In the genomic region with DNA sequence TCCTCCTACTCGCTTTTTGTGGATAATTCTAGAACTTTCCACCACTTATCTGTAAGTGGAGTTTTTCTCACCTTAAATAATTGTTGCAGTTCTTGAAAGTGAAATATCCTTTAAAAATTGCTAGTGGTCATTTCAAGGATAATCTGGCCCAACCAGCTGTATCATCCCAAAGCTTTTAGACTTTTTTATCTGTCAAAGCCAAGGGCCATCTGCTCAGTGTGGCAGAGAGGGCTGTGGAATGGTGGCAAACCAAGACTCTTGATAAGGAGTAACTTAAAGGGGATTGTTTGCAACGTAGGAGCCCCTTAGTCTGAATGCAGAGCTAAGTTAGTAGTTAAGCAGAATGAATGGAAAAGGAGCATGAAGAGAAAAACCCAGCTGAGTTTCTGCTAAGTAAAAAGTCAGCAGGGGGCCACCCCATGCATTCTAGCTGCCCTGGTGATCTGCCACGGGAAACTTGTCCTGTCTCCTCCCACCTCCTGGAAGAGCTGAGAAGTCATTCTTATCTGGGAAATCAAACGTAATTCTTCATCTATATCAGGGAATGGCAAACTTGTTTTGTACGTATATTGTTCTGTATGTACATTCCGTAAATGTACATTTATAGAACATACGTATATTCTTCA, we compare ENCODE assay signal across 1 cellular context.
TF ChIP-seq lines count a peak whose summit lies in the region.

No MANE protein-coding gene starts in this region.

TF ChIP-seq in GM23338, 12 proteins besides CTCF, POLR2A, EP300 and RAD21 (continued from another document):
- TF ChIP-seq, protein P1, sequence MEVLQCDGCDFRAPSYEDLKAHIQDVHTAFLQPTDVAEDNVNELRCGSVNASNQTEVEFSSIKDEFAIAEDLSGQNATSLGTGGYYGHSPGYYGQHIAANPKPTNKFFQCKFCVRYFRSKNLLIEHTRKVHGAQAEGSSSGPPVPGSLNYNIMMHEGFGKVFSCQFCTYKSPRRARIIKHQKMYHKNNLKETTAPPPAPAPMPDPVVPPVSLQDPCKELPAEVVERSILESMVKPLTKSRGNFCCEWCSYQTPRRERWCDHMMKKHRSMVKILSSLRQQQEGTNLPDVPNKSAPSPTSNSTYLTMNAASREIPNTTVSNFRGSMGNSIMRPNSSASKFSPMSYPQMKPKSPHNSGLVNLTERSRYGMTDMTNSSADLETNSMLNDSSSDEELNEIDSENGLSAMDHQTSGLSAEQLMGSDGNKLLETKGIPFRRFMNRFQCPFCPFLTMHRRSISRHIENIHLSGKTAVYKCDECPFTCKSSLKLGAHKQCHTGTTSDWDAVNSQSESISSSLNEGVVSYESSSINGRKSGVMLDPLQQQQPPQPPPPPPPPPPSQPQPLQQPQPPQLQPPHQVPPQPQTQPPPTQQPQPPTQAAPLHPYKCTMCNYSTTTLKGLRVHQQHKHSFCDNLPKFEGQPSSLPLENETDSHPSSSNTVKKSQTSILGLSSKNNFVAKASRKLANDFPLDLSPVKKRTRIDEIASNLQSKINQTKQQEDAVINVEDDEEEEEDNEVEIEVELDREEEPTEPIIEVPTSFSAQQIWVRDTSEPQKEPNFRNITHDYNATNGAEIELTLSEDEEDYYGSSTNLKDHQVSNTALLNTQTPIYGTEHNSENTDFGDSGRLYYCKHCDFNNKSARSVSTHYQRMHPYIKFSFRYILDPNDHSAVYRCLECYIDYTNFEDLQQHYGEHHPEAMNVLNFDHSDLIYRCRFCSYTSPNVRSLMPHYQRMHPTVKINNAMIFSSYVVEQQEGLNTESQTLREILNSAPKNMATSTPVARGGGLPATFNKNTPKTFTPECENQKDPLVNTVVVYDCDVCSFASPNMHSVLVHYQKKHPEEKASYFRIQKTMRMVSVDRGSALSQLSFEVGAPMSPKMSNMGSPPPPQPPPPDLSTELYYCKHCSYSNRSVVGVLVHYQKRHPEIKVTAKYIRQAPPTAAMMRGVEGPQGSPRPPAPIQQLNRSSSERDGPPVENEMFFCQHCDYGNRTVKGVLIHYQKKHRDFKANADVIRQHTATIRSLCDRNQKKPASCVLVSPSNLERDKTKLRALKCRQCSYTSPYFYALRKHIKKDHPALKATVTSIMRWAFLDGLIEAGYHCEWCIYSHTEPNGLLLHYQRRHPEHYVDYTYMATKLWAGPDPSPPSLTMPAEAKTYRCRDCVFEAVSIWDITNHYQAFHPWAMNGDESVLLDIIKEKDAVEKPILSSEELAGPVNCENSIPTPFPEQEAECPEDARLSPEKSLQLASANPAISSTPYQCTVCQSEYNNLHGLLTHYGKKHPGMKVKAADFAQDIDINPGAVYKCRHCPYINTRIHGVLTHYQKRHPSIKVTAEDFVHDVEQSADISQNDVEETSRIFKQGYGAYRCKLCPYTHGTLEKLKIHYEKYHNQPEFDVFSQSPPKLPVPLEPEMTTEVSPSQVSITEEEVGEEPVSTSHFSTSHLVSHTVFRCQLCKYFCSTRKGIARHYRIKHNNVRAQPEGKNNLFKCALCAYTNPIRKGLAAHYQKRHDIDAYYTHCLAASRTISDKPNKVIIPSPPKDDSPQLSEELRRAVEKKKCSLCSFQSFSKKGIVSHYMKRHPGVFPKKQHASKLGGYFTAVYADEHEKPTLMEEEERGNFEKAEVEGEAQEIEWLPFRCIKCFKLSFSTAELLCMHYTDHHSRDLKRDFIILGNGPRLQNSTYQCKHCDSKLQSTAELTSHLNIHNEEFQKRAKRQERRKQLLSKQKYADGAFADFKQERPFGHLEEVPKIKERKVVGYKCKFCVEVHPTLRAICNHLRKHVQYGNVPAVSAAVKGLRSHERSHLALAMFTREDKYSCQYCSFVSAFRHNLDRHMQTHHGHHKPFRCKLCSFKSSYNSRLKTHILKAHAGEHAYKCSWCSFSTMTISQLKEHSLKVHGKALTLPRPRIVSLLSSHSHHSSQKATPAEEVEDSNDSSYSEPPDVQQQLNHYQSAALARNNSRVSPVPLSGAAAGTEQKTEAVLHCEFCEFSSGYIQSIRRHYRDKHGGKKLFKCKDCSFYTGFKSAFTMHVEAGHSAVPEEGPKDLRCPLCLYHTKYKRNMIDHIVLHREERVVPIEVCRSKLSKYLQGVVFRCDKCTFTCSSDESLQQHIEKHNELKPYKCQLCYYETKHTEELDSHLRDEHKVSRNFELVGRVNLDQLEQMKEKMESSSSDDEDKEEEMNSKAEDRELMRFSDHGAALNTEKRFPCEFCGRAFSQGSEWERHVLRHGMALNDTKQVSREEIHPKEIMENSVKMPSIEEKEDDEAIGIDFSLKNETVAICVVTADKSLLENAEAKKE (CRISPR knock-in tag; IDR thresholded peaks at IDR 0.05): no peak
- TF ChIP-seq CREB1 (CRISPR knock-in tag; IDR thresholded peaks at IDR 0.05; ENCODE audit: low read depth) (no peak), EZH2 (IDR thresholded peaks at IDR 0.05; ENCODE audit: low read depth, unreplicated experiment) (no peak), STAT1 (IDR thresholded peaks at IDR 0.05; ENCODE audit: unreplicated experiment) (no peak), POLR2AphosphoS5 (IDR thresholded peaks at IDR 0.05; ENCODE audit: low read depth) (no peak), ZNF331 (CRISPR knock-in tag; IDR thresholded peaks at IDR 0.05; ENCODE audit: low read depth) (no peak), EZH2phosphoT487 (IDR thresholded peaks at IDR 0.05; ENCODE audit: unreplicated experiment) (no peak), NANOG (IDR thresholded peaks at IDR 0.05; ENCODE audit: borderline replicate concordance) (no peak)
- TF ChIP-seq, protein P2, sequence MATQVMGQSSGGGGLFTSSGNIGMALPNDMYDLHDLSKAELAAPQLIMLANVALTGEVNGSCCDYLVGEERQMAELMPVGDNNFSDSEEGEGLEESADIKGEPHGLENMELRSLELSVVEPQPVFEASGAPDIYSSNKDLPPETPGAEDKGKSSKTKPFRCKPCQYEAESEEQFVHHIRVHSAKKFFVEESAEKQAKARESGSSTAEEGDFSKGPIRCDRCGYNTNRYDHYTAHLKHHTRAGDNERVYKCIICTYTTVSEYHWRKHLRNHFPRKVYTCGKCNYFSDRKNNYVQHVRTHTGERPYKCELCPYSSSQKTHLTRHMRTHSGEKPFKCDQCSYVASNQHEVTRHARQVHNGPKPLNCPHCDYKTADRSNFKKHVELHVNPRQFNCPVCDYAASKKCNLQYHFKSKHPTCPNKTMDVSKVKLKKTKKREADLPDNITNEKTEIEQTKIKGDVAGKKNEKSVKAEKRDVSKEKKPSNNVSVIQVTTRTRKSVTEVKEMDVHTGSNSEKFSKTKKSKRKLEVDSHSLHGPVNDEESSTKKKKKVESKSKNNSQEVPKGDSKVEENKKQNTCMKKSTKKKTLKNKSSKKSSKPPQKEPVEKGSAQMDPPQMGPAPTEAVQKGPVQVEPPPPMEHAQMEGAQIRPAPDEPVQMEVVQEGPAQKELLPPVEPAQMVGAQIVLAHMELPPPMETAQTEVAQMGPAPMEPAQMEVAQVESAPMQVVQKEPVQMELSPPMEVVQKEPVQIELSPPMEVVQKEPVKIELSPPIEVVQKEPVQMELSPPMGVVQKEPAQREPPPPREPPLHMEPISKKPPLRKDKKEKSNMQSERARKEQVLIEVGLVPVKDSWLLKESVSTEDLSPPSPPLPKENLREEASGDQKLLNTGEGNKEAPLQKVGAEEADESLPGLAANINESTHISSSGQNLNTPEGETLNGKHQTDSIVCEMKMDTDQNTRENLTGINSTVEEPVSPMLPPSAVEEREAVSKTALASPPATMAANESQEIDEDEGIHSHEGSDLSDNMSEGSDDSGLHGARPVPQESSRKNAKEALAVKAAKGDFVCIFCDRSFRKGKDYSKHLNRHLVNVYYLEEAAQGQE (IDR thresholded peaks at IDR 0.05; ENCODE audit: unreplicated experiment): no peak
- TF ChIP-seq, protein P3, sequence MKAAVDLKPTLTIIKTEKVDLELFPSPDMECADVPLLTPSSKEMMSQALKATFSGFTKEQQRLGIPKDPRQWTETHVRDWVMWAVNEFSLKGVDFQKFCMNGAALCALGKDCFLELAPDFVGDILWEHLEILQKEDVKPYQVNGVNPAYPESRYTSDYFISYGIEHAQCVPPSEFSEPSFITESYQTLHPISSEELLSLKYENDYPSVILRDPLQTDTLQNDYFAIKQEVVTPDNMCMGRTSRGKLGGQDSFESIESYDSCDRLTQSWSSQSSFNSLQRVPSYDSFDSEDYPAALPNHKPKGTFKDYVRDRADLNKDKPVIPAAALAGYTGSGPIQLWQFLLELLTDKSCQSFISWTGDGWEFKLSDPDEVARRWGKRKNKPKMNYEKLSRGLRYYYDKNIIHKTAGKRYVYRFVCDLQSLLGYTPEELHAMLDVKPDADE (IDR thresholded peaks at IDR 0.05): no peak
